ENCODE assay signal across 29 cellular contexts in genomic region chr6:118514689-118515088, GRCh38. TPM values are rescaled to one million over a fixed set of nuclear protein-coding genes. Genes with fewer than 3 reads are reported as not detected.
"Had no signal": no experiment of that assay in that cellular context is flagged by ENCODE, and none has a peak within 500 bp of the region (broad histone marks: within the 10 kb centered on the region; RNA-seq: fewer than 3 reads in every experiment).

No MANE protein-coding gene starts in this region.

- DNase-seq: activated CD4-positive, alpha-beta memory T cell treated with anti-CD3 and anti-CD28 coated beads, Interleukin-2, amount 10 ng/mL, durations not matched to agents 7 days and 5 days; activated CD4-positive, alpha-beta T cell treated with anti-CD3 and anti-CD28 coated beads, Interleukin-2, amount 10 ng/mL, durations not matched to agents 24 days and 14 days; activated CD8-positive, alpha-beta memory T cell treated with anti-CD3 and anti-CD28 coated beads, Interleukin-2, amount 10 ng/mL, durations not matched to agents 7 days and 5 days; activated gamma-delta T cell; activated T-cell treated with anti-CD3 and anti-CD28 coated beads for 4 hours; effector CD4-positive, alpha-beta T cell; immature natural killer cell; midbrain; ovary; right lobe of liver; stimulated activated CD4-positive, alpha-beta T cell treated with anti-CD3 and anti-CD28 coated beads, Interleukin-15, amount 100 ng/mL, for 24 hours; stimulated activated naive B cell treated with anti-CD40 and anti-IgM and Interleukin-4, amounts not matched to agents 10 μg/mL and 1 μg/mL and 100 μg/mL, for 72 hours; T-cell; upper lobe of left lung had no signal

- H3K9me3 Mint-ChIP-seq: activated CD4-positive, alpha-beta memory T cell treated with anti-CD3 and anti-CD28 coated beads, Interleukin-2, amount 10 ng/mL, durations not matched to agents 7 days and 5 days; activated CD4-positive, alpha-beta T cell treated with anti-CD3 and anti-CD28 coated beads, Interleukin-2, amount 10 ng/mL, durations not matched to agents 24 days and 14 days; activated T-helper 1 cell treated with anti-CD3 and anti-CD28 coated beads, Interleukin-12 subunit alpha, Interleukin-12 subunit beta, Interleukin-2, Interleukin-4 antibody, amounts not matched to agents 30 ng/mL and 10 ng/mL and 1 ng/mL, durations not matched to agents 14 hours and 24 hours and 36 hours; dendritic cell treated with granulocyte-macrophage colony-stimulating factor and Interleukin-4, amounts not matched to agents 40 ng/mL and 50 ng/mL, for 4 days; immature natural killer cell; natural killer cell treated with Interleukin-12 subunit alpha and Interleukin-12 subunit beta and Interleukin-15 and Interleukin-18, amount 100 ng/mL, for 72 hours; T-helper 2 cell treated with Interferon-gamma antibody and Interleukin-4, amounts not matched to agents 5 μg/mL and 100 μg/mL, for 36 hours had no signal

- H3K9me3 ChIP-seq: neutrophil, ovary, right lobe of liver, upper lobe of left lung had no signal

- H3K4me3 ChIP-seq: ovary, right lobe of liver, smooth muscle cell, upper lobe of left lung had no signal

- H3K27me3 ChIP-seq: neutrophil, ovary, right lobe of liver, upper lobe of left lung had no signal

- H3K4me3 Mint-ChIP-seq: activated CD4-positive, alpha-beta memory T cell treated with anti-CD3 and anti-CD28 coated beads, Interleukin-2, amount 10 ng/mL, durations not matched to agents 7 days and 5 days; activated CD4-positive, alpha-beta T cell treated with anti-CD3 and anti-CD28 coated beads, Interleukin-2, amount 10 ng/mL, durations not matched to agents 24 days and 14 days; activated CD8-positive, alpha-beta memory T cell treated with anti-CD3 and anti-CD28 coated beads, Interleukin-2, amount 10 ng/mL, durations not matched to agents 7 days and 5 days; activated naive CD4-positive, alpha-beta T cell treated with anti-CD3 and anti-CD28 coated beads, Interleukin-2, amount 50 U/mL, for 24 hours; activated T-helper 1 cell treated with anti-CD3 and anti-CD28 coated beads, Interleukin-12 subunit alpha, Interleukin-12 subunit beta, Interleukin-2, Interleukin-4 antibody, amounts not matched to agents 30 ng/mL and 10 ng/mL and 1 ng/mL, durations not matched to agents 14 hours and 24 hours and 36 hours; dendritic cell treated with granulocyte-macrophage colony-stimulating factor and Interleukin-4, amounts not matched to agents 40 ng/mL and 50 ng/mL, for 4 days; immature natural killer cell; natural killer cell treated with Interleukin-12 subunit alpha and Interleukin-12 subunit beta and Interleukin-15 and Interleukin-18, amount 100 ng/mL, for 72 hours; stimulated activated naive B cell treated with anti-CD40 and anti-IgM and Interleukin-4, amounts not matched to agents 10 μg/mL and 1 μg/mL and 100 μg/mL, for 72 hours; T-cell; T-helper 2 cell treated with Interferon-gamma antibody and Interleukin-4, amounts not matched to agents 5 μg/mL and 100 μg/mL, for 36 hours had no signal

- H3K27ac Mint-ChIP-seq: activated CD4-positive, alpha-beta memory T cell treated with anti-CD3 and anti-CD28 coated beads, Interleukin-2, amount 10 ng/mL, durations not matched to agents 7 days and 5 days; activated CD4-positive, alpha-beta T cell treated with anti-CD3 and anti-CD28 coated beads, Interleukin-2, amount 10 ng/mL, durations not matched to agents 24 days and 14 days; activated CD8-positive, alpha-beta memory T cell treated with anti-CD3 and anti-CD28 coated beads, Interleukin-2, amount 10 ng/mL, durations not matched to agents 7 days and 5 days; activated T-helper 1 cell treated with anti-CD3 and anti-CD28 coated beads, Interleukin-12 subunit alpha, Interleukin-12 subunit beta, Interleukin-2, Interleukin-4 antibody, amounts not matched to agents 30 ng/mL and 10 ng/mL and 1 ng/mL, durations not matched to agents 14 hours and 24 hours and 36 hours; dendritic cell treated with granulocyte-macrophage colony-stimulating factor and Interleukin-4, amounts not matched to agents 40 ng/mL and 50 ng/mL, for 4 days; natural killer cell treated with Interleukin-12 subunit alpha and Interleukin-12 subunit beta and Interleukin-15 and Interleukin-18, amount 100 ng/mL, for 72 hours; stimulated activated naive B cell treated with anti-CD40 and anti-IgM and Interleukin-4, amounts not matched to agents 10 μg/mL and 1 μg/mL and 100 μg/mL, for 72 hours; T-helper 2 cell treated with Interferon-gamma antibody and Interleukin-4, amounts not matched to agents 5 μg/mL and 100 μg/mL, for 36 hours had no signal

- H3K27ac ChIP-seq: neutrophil, ovary, right lobe of liver, upper lobe of left lung, VCaP had no signal

- ATAC-seq: activated CD4-positive, CD25-positive, alpha-beta regulatory T cell treated with anti-CD3 and anti-CD28 coated beads, Interleukin-2, amount 50 U/mL, for 24 hours; activated CD8-positive, alpha-beta memory T cell treated with anti-CD3 and anti-CD28 coated beads, Interleukin-2, amount 10 ng/mL, durations not matched to agents 7 days and 5 days; natural killer cell treated with Interleukin-12 subunit alpha and Interleukin-12 subunit beta and Interleukin-15 and Interleukin-18, amount 100 ng/mL, for 72 hours; stimulated activated naive B cell treated with anti-CD40 and anti-IgM and Interleukin-4, amounts not matched to agents 10 μg/mL and 1 μg/mL and 100 μg/mL, for 72 hours; T-cell had no signal

- H3K4me1 ChIP-seq: right lobe of liver, upper lobe of left lung had no signal

- H3K27me3 Mint-ChIP-seq: activated CD4-positive, alpha-beta memory T cell treated with anti-CD3 and anti-CD28 coated beads, Interleukin-2, amount 10 ng/mL, durations not matched to agents 7 days and 5 days; activated CD4-positive, alpha-beta T cell treated with anti-CD3 and anti-CD28 coated beads, Interleukin-2, amount 10 ng/mL, durations not matched to agents 24 days and 14 days; activated CD8-positive, alpha-beta memory T cell treated with anti-CD3 and anti-CD28 coated beads, Interleukin-2, amount 10 ng/mL, durations not matched to agents 7 days and 5 days; activated naive CD4-positive, alpha-beta T cell treated with anti-CD3 and anti-CD28 coated beads, Interleukin-2, amount 50 U/mL, for 24 hours; dendritic cell treated with granulocyte-macrophage colony-stimulating factor and Interleukin-4, amounts not matched to agents 40 ng/mL and 50 ng/mL, for 4 days; natural killer cell treated with Interleukin-12 subunit alpha and Interleukin-12 subunit beta and Interleukin-15 and Interleukin-18, amount 100 ng/mL, for 72 hours; stimulated activated naive B cell treated with anti-CD40 and anti-IgM and Interleukin-4, amounts not matched to agents 10 μg/mL and 1 μg/mL and 100 μg/mL, for 72 hours; T-cell had no signal

- H3K36me3 ChIP-seq: neutrophil, ovary, right lobe of liver, upper lobe of left lung had no signal

RNA-seq across cellular contexts. Expression of gene PLN, which starts 33.4 kb away (rescaled TPM):
- total RNA-seq: activated CD4-positive, alpha-beta memory T cell treated with anti-CD3 and anti-CD28 coated beads, Interleukin-2, amount 10 ng/mL, durations not matched to agents 7 days and 5 days; activated CD4-positive, alpha-beta T cell treated with anti-CD3 and anti-CD28 coated beads, Interleukin-2, amount 10 ng/mL, durations not matched to agents 24 days and 14 days; activated CD8-positive, alpha-beta memory T cell treated with anti-CD3 and anti-CD28 coated beads, Interleukin-2, amount 10 ng/mL, durations not matched to agents 7 days and 5 days; activated T-helper 1 cell treated with anti-CD3 and anti-CD28 coated beads, Interleukin-12 subunit alpha, Interleukin-12 subunit beta, Interleukin-2, Interleukin-4 antibody, amounts not matched to agents 30 ng/mL and 10 ng/mL and 1 ng/mL, durations not matched to agents 14 hours and 24 hours and 36 hours; astrocyte; bronchial epithelial cell; chondrocyte; epithelial cell of proximal tubule; kidney epithelial cell; natural killer cell treated with Interleukin-12 subunit alpha and Interleukin-12 subunit beta and Interleukin-15 and Interleukin-18, amount 100 ng/mL, for 72 hours; pulmonary artery endothelial cell had no signal
